Comparison of ENCODE assay signal across 10 cellular contexts in the genomic region with DNA sequence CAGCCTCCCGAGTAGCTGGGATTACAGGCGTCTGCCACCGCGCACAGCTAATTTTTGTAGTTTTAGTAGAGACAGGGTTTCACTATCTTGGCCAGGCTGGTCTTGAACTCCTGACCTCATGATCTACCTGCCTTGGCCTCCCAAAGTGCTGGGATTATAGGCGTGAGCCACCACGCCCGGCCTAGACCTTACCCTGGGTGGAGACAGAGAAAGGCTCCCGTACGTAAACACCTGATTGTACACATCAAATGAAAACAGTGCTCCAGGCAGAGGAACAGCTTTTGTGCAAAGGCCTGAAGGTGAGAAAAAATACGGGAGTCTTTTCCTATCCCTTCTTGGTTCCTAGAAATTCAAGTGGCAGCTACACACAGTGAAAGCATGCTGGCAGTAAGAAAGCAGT. TPM values are rescaled to one million over a fixed set of nuclear protein-coding genes. Genes with fewer than 3 reads are reported as not detected.
DNase-seq lines count a peak whose midpoint lies in the region; ATAC-seq, FAIRE-seq and TF ChIP-seq lines count a peak whose summit lies in the region.
"Not testable (repeated sequence)": the region's sequence is repeated elsewhere in the genome, so short reads cannot be mapped to it uniquely, and the experiment has no call there.
"Had no signal": no experiment of that assay in that cellular context is flagged by ENCODE, and none has a peak within 500 bp of the region (broad histone marks: within the 10 kb centered on the region; RNA-seq: fewer than 3 reads in every experiment).

No MANE protein-coding gene starts in this region.

- H3K4me1 ChIP-seq in Loucy (ENCODE audit: insufficient read depth, low read length, poor library complexity, severe bottlenecking) (peaks cover 68% of the 10 kb centered on the region), body of pancreas (peaks cover 92% of the 10 kb centered on the region), kidney (ENCODE audit: control insufficient read depth in 1 of 2, insufficient read depth in 1 of 2, low read depth in 1 of 2, low read length in 2 of 2) (peaks cover 4 to 10% of the 10 kb centered on the region in 2 donors), lower lobe of right lung (peaks cover 23% of the 10 kb centered on the region), pancreas (peaks cover 35 to 60% (median 38%) of the 10 kb centered on the region in 3 donors), sigmoid colon (peaks cover 0 to 18% (median 15%) of the 10 kb centered on the region in 4 donors)
- H3K4me1 ChIP-seq in upper lobe of right lung = not testable (repeated sequence)

- H4K20me1 ChIP-seq in Loucy (ENCODE audit: insufficient read depth, low read length, poor library complexity, severe bottlenecking) = peaks cover 82% of the 10 kb centered on the region

- intact Hi-C loops in body of pancreas (cut with DNase I); kidney (cut with DNase I); lower lobe of right lung (cut with DNase I); pancreas (cut with DNase I); sigmoid colon (cut with DNase I); upper lobe of right lung (cut with DNase I): not testable (repeated sequence)

- not testable (repeated sequence) for DNase-seq in body of pancreas
- peak; percentile 34 for DNase-seq in chondrocyte (ENCODE audit: low spot score)
- DNase-seq in kidney = peak; percentile 4
- peak; percentile 10 for DNase-seq in lower lobe of right lung
- peak in 1 of 6 donors; percentile 14 for DNase-seq in pancreas
- peak; percentile 22 for DNase-seq in sigmoid colon
- peak; percentile 33 for DNase-seq in upper lobe of right lung

- not testable (repeated sequence) for FAIRE-seq in kidney (lab: Jason Lieb, UNC); pancreas (lab: Jason Lieb, UNC)

- H3K4me2 ChIP-seq in Loucy (ENCODE audit: low read depth, low read length, poor library complexity, severe bottlenecking) = peak overlapping the region; percentile 99

- H3K9me3 ChIP-seq in Loucy (ENCODE audit: insufficient read depth, low read depth, low read length); body of pancreas; kidney (ENCODE audit: control insufficient read depth in 1 of 2, low read length in 2 of 2); lower lobe of right lung; pancreas; sigmoid colon; upper lobe of right lung: not testable (repeated sequence)

- not testable (repeated sequence) for H3K36me3 Mint-ChIP-seq in chondrocyte (ENCODE audit: low read depth)

- H3K79me2 ChIP-seq in Loucy (ENCODE audit: insufficient read depth, low read length) = peaks cover 91% of the 10 kb centered on the region

- peak overlapping the region; percentile 27 for H3K9ac ChIP-seq in Loucy (ENCODE audit: low read depth, low read length, poor library complexity, severe bottlenecking)
- H3K9ac ChIP-seq in kidney (ENCODE audit: low read length in 2 of 2) = not testable (repeated sequence)

- peak overlapping the region; percentile 96 for H3K4me3 ChIP-seq in Loucy (ENCODE audit: low read length, poor library complexity, severe bottlenecking)
- not testable (repeated sequence) for H3K4me3 ChIP-seq in body of pancreas; kidney (ENCODE audit: low read length in 2 of 2); lower lobe of right lung; pancreas; sigmoid colon; upper lobe of right lung

- TF ChIP-seq EP300 in sigmoid colon (IDR thresholded peaks at IDR 0.05) = not testable (repeated sequence)

- H3K4me3 Mint-ChIP-seq in chondrocyte (ENCODE audit: unreplicated experiment) = not testable (repeated sequence)

- H3K27ac ChIP-seq in body of pancreas (peak overlapping the region; percentile 39 to 91 (median 85)), pancreas (peak overlapping the region in 3 of 4 donors; percentile 13 to 95 (median 72))
- H3K27ac ChIP-seq in kidney (ENCODE audit: low read depth in 2 of 2, low read length in 2 of 2); lower lobe of right lung; sigmoid colon; upper lobe of right lung: not testable (repeated sequence)

- not testable (repeated sequence) for ATAC-seq in body of pancreas, lower lobe of right lung, pancreas, upper lobe of right lung

- H3K9me3 Mint-ChIP-seq in chondrocyte (ENCODE audit: low read depth) = not testable (repeated sequence)

- TF ChIP-seq POLR2A in body of pancreas (IDR thresholded peaks at IDR 0.05); sigmoid colon (IDR thresholded peaks at IDR 0.05): not testable (repeated sequence)

- not testable (repeated sequence) for TF ChIP-seq CTCF in Loucy (conservative IDR thresholded peaks at IDR 0.05; ENCODE audit: low read length); body of pancreas (IDR thresholded peaks at IDR 0.05); chondrocyte (IDR thresholded peaks at IDR 0.05); kidney (IDR thresholded peaks at IDR 0.05; ENCODE audit: borderline replicate concordance, extremely low read depth, insufficient read depth); lower lobe of right lung (IDR thresholded peaks at IDR 0.05); pancreas (IDR thresholded peaks at IDR 0.05); sigmoid colon (IDR thresholded peaks at IDR 0.05); upper lobe of right lung (IDR thresholded peaks at IDR 0.05)

- not testable (repeated sequence) for H3K9me2 ChIP-seq in Loucy (replicated peaks; ENCODE audit: low read depth, low read length)

- H3K36me3 ChIP-seq in Loucy (ENCODE audit: insufficient read depth, low read length) = peaks cover 12% of the 10 kb centered on the region; the same call in 1 of the 2 replicates
- not testable (repeated sequence) for H3K36me3 ChIP-seq in body of pancreas (replicated peaks in 1 of 2; ENCODE audit: insufficient read depth in 1 of 2, low read depth in 2 of 2); kidney (ENCODE audit: control insufficient read depth in 1 of 2, insufficient read depth in 2 of 2, low read length in 2 of 2); lower lobe of right lung; pancreas; sigmoid colon; upper lobe of right lung

- H3F3A ChIP-seq in Loucy (ENCODE audit: low read depth) = not testable (repeated sequence)

- H3K27ac Mint-ChIP-seq in chondrocyte (ENCODE audit: unreplicated experiment) = not testable (repeated sequence)

- not testable (repeated sequence) for H3K4me1 Mint-ChIP-seq in chondrocyte (ENCODE audit: low read depth)

- H3K27me3 Mint-ChIP-seq in chondrocyte (ENCODE audit: low read depth) = peaks cover 65% of the 10 kb centered on the region

- not testable (repeated sequence) for H3K27me3 ChIP-seq in Loucy (ENCODE audit: insufficient read depth, low read length, poor library complexity, severe bottlenecking); body of pancreas; pancreas
- H3K27me3 ChIP-seq in lower lobe of right lung (ENCODE audit: low read depth) = peaks cover 30% of the 10 kb centered on the region
- H3K27me3 ChIP-seq in sigmoid colon = peaks cover 12 to 54% (median 40%) of the 10 kb centered on the region in 3 donors
- H3K27me3 ChIP-seq in upper lobe of right lung = peaks cover 37% of the 10 kb centered on the region

- WGBS in body of pancreas, 2 donors = 82 to 85% methylated on average over 10 of the region's 10 CpGs
- 86 to 87% methylated on average over 10 of the region's 10 CpGs for WGBS in pancreas, 2 donors
- 41 to 81% methylated on average over 10 of the region's 10 CpGs for WGBS in sigmoid colon, 2 donors

- H2AFZ ChIP-seq in Loucy (ENCODE audit: low read length) = not testable (repeated sequence)

RNA-seq across cellular contexts. Expression of a gene that starts 4.0 kb away (rescaled TPM):
- 100 to 1,000 TPM; 110 to 127 TPM for total RNA-seq in body of pancreas
- not detected in 3 replicates for total RNA-seq in chondrocyte
- 92.6 TPM for total RNA-seq in kidney
- 19.1 TPM for polyA plus RNA-seq in kidney (ENCODE audit: insufficient read depth, low read depth, low replicate concordance)
- total RNA-seq in lower lobe of right lung = 7.3 TPM
- total RNA-seq in pancreas = 10 to 100 TPM; 50.3 to 83.2 (median 62.1) TPM
- 10 to 100 TPM; 59.0 to 64.7 TPM for polyA plus RNA-seq in pancreas
- total RNA-seq in sigmoid colon = 1 to 10 TPM in 3 of 4 donors, under 1 TPM in 1; 0.81 to 7.8 (median 3.5) TPM
- 1 to 10 TPM in 2 of 3 donors, under 1 TPM in 1; 0.92 to 6.7 (median 4.8) TPM for polyA plus RNA-seq in sigmoid colon
- total RNA-seq in upper lobe of right lung = 10.3 TPM
- total RNA-seq: A673, GM23248 had no signal
